18 cellular contexts compared by ENCODE assay signal in genomic region chr6:84553527-84553926, GRCh38.
"Had no signal": no experiment of that assay in that cellular context is flagged by ENCODE, and none has a peak within 500 bp of the region (broad histone marks: within the 10 kb centered on the region; RNA-seq: fewer than 3 reads in every experiment).

No MANE protein-coding gene starts in this region.

- ATAC-seq: activated CD8-positive, alpha-beta T cell treated with anti-CD3 and anti-CD28 coated beads for 36 hours; activated T-helper 17 cell treated with anti-CD3 and anti-CD28 coated beads, Interleukin-2, amount 50 U/mL, for 72 hours; left colon; stimulated activated naive B cell treated with anti-CD40 and anti-IgM and Interleukin-4, amounts not matched to agents 10 μg/mL and 1 μg/mL and 100 μg/mL, for 72 hours had no signal

- H3K27ac ChIP-seq: coronary artery, lower lobe of right lung, parathyroid adenoma, thoracic aorta, upper lobe of left lung had no signal

- H3K4me1 ChIP-seq: lower lobe of right lung, parathyroid adenoma had no signal

- H3K4me3 ChIP-seq: coronary artery, lower lobe of right lung, thoracic aorta, upper lobe of left lung had no signal

- DNase-seq: activated CD4-positive, alpha-beta T cell treated with anti-CD3 and anti-CD28 coated beads, Interleukin-2, amount 10 ng/mL, durations not matched to agents 24 days and 14 days; activated CD4-positive, CD25-positive, alpha-beta regulatory T cell; activated CD8-positive, alpha-beta T cell treated with anti-CD3 and anti-CD28 coated beads for 36 hours; activated naive CD4-positive, alpha-beta T cell treated with Interleukin-2 at 50 U/mL for 16 hours; activated naive CD8-positive, alpha-beta T cell treated with anti-CD3 and anti-CD28 coated beads, Interleukin-2, amount 10 ng/mL, durations not matched to agents 7 days and 5 days; activated T-cell treated with anti-CD3 and anti-CD28 coated beads, Interleukin-2, amount 50 U/mL, for 1 hour; erythroblast; islet precursor cell; left colon; lower lobe of right lung; stimulated activated naive B cell treated with anti-CD40 and anti-IgM and Interleukin-4, amounts not matched to agents 10 μg/mL and 1 μg/mL and 100 μg/mL, for 72 hours; T-helper 1 cell; T1000 had no signal

- H3K9me3 ChIP-seq: lower lobe of right lung, thoracic aorta, upper lobe of left lung had no signal

- H3K27me3 ChIP-seq: upper lobe of left lung had no signal

- H3K36me3 ChIP-seq: lower lobe of right lung, thoracic aorta, upper lobe of left lung had no signal
